ENCODE assay signal across 23 cellular contexts in genomic region chr15:26073430-26074333, GRCh38.
A peak's percentile ranks its signal among the peaks of the same experiment; 100 is the strongest.
DNase-seq lines count a peak whose midpoint lies in the region; ATAC-seq and TF ChIP-seq lines count a peak whose summit lies in the region.
"Had no signal": no experiment of that assay in that cellular context is flagged by ENCODE, and none has a peak within 500 bp of the region (broad histone marks: within the 10 kb centered on the region; RNA-seq: fewer than 3 reads in every experiment).

No MANE protein-coding gene starts in this region.

- peak; percentile 87 for ATAC-seq in activated naive CD8-positive, alpha-beta T cell treated with anti-CD3 and anti-CD28 coated beads, Interleukin-2, amount 50 U/mL, for 24 hours
- ATAC-seq: foreskin keratinocyte, HCT116 had no signal

- H3K36me3 Mint-ChIP-seq in activated naive CD8-positive, alpha-beta T cell treated with anti-CD3 and anti-CD28 coated beads, Interleukin-2, amount 50 U/mL, for 24 hours (ENCODE audit: low read depth) = no peaks in the 10 kb centered on the region
- H3K36me3 Mint-ChIP-seq: immature natural killer cell had no signal

- H3K27ac Mint-ChIP-seq in activated naive CD8-positive, alpha-beta T cell treated with anti-CD3 and anti-CD28 coated beads, Interleukin-2, amount 50 U/mL, for 24 hours = peak overlapping the region; percentile 13
- H3K27ac Mint-ChIP-seq: immature natural killer cell; nephron; T-helper 1 cell treated with Interleukin-12 subunit alpha and Interleukin-12 subunit beta and Interleukin-4 antibody, amounts not matched to agents 30 μg/mL and 1 μg/mL, for 36 hours had no signal

- H3K27me3 Mint-ChIP-seq in activated naive CD8-positive, alpha-beta T cell treated with anti-CD3 and anti-CD28 coated beads, Interleukin-2, amount 50 U/mL, for 24 hours = peaks cover 5% of the 10 kb centered on the region

- 61 to 73% (median 66%) methylated on average over 6 of the region's 6 CpGs for WGBS in adrenal gland, 4 donors

- H3K27ac ChIP-seq in vagina (no peak overlapping the region), adrenal gland (no peak overlapping the region)
- H3K27ac ChIP-seq: foreskin keratinocyte, suprapubic skin had no signal

- H3K4me3 Mint-ChIP-seq in activated naive CD8-positive, alpha-beta T cell treated with anti-CD3 and anti-CD28 coated beads, Interleukin-2, amount 50 U/mL, for 24 hours = no peak overlapping the region
- H3K4me3 Mint-ChIP-seq: immature natural killer cell; nephron; T-helper 1 cell treated with Interleukin-12 subunit alpha and Interleukin-12 subunit beta and Interleukin-4 antibody, amounts not matched to agents 30 μg/mL and 1 μg/mL, for 36 hours had no signal

- TF ChIP-seq CTCF in vagina (IDR thresholded peaks at IDR 0.05) (no peak), adrenal gland (IDR thresholded peaks at IDR 0.05) (no peak)

- DNase-seq in activated CD4-positive, alpha-beta T cell treated with anti-CD3 and anti-CD28 coated beads, Interleukin-2, amount 50 U/mL, for 48 hours = peak; percentile 33 to 56
- no peak for DNase-seq in activated CD4-positive, alpha-beta T cell treated with anti-CD3 and anti-CD28 coated beads, Interleukin-2, amount 50 U/mL, for 4 hours
- peak; percentile 8 for DNase-seq in SK-MEL-5 (ENCODE audit: low read depth, low spot score)
- no peak for DNase-seq in activated naive CD8-positive, alpha-beta T cell treated with anti-CD3 and anti-CD28 coated beads, Interleukin-2, amount 50 U/mL, for 24 hours
- DNase-seq in stimulated activated CD4-positive, alpha-beta T cell treated with anti-CD3 and anti-CD28 coated beads, Interleukin-2, amount 100 ng/mL, for 24 hours = peak; percentile 26 to 28
- no peak for DNase-seq in vagina (ENCODE audit: extremely low spot score in 2 of 2)
- DNase-seq in adrenal gland = no peak
- no peak for DNase-seq in NCI-H526 treated with DMSO at 0.1 percent for 48 hours (lab: John Stamatoyannopoulos, UW)
- DNase-seq: activated gamma-delta T cell treated with Interleukin-2 at 50 U/mL for 16 hours, Caco-2, cerebellar nuclear complex, DMS79 treated with DMSO at 0.1 percent for 48 hours, erythroblast, foreskin keratinocyte, immature natural killer cell, KG1, NCI-H1436, NCI-H524 treated with DMSO at 0.1 percent for 48 hours, posterior cingulate gyrus had no signal

- no peak for TF ChIP-seq POLR2A in vagina (IDR thresholded peaks at IDR 0.05)
- no peak for TF ChIP-seq POLR2A in adrenal gland (IDR thresholded peaks at IDR 0.05)

- H3K4me3 ChIP-seq in vagina = no peak overlapping the region
- H3K4me3 ChIP-seq in adrenal gland = no peak overlapping the region
- H3K4me3 ChIP-seq: suprapubic skin had no signal

- H3K9me3 ChIP-seq in vagina (no peaks in the 10 kb centered on the region), adrenal gland (replicated peaks in 1 of 3) (no peaks in the 10 kb centered on the region)
- H3K9me3 ChIP-seq: suprapubic skin had no signal

- H3K9me3 Mint-ChIP-seq in activated naive CD8-positive, alpha-beta T cell treated with anti-CD3 and anti-CD28 coated beads, Interleukin-2, amount 50 U/mL, for 24 hours = no peaks in the 10 kb centered on the region

- H3K4me1 ChIP-seq in vagina = no peaks in the 10 kb centered on the region
- no peaks in the 10 kb centered on the region for H3K4me1 ChIP-seq in adrenal gland (replicated peaks in 1 of 2)
- H3K4me1 ChIP-seq: Caco-2, foreskin keratinocyte, suprapubic skin had no signal

- no peaks in the 10 kb centered on the region for H3K27me3 ChIP-seq in vagina
- H3K27me3 ChIP-seq in adrenal gland = peaks cover 4% of the 10 kb centered on the region
- H3K27me3 ChIP-seq: foreskin keratinocyte had no signal

- intact Hi-C loops in vagina (cut with DNase I) = no loop called here
- intact Hi-C loops in adrenal gland (cut with DNase I) = no loop called here

- H3K36me3 ChIP-seq in vagina = no peaks in the 10 kb centered on the region
- no peaks in the 10 kb centered on the region for H3K36me3 ChIP-seq in adrenal gland (replicated peaks in 1 of 2)
- H3K36me3 ChIP-seq: suprapubic skin had no signal

- H3K4me1 Mint-ChIP-seq in activated naive CD8-positive, alpha-beta T cell treated with anti-CD3 and anti-CD28 coated beads, Interleukin-2, amount 50 U/mL, for 24 hours = peaks cover 20% of the 10 kb centered on the region

- in situ Hi-C loops in SK-MEL-5 (cut with HindIII; ENCODE audit: low pct_unique_long_range_greater_than_20kb, low sequenced_read_pairs) = no loop called here

Comparison
In these comparisons a context has a peak if more than half of its experiments do, and no peak if none do; other contexts are left out.
1. DNase-seq: peak in activated CD4-positive, alpha-beta T cell treated with anti-CD3 and anti-CD28 coated beads, Interleukin-2, amount 50 U/mL, for 48 hours (2 of 2), SK-MEL-5 (single experiment) and stimulated activated CD4-positive, alpha-beta T cell treated with anti-CD3 and anti-CD28 coated beads, Interleukin-2, amount 100 ng/mL, for 24 hours (2 of 2); none in activated CD4-positive, alpha-beta T cell treated with anti-CD3 and anti-CD28 coated beads, Interleukin-2, amount 50 U/mL, for 4 hours (0 of 2), activated naive CD8-positive, alpha-beta T cell treated with anti-CD3 and anti-CD28 coated beads, Interleukin-2, amount 50 U/mL, for 24 hours (single experiment), vagina (0 of 2), adrenal gland (0 of 7) and NCI-H526 treated with DMSO at 0.1 percent for 48 hours (single experiment).